In the genomic region with DNA sequence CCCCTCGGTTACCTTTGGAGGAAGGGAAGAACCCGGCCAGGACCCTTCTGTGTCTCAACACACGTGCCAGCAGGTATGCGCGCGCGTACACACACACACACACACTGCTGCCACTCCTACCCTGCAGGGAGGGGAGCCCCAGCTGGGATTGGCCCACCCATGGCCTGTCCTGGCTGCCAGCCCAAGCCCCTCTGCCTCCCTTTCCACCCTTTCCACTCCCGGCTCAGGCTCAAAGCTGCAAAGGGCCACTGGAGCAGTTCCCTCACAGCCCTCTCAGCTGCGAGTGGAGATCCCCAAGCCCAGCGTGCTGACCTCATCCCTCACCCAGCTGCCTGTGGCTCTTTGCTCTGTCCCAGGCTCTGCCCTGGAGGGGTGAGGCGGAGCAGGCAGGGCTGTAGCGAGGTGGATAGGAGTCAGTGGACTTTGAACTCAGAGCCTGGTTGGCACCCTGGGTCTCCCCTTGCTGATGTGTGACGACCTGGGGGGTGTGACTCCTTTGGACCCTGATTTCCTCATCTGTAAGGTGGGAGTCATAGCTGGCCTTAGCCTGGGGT, we compare ENCODE assay signal across 19 cellular contexts. TPM values are rescaled to one million over a fixed set of nuclear protein-coding genes. Genes with fewer than 3 reads are reported as not detected.
A peak's percentile ranks its signal among the peaks of the same experiment; 100 is the strongest.
DNase-seq lines count a peak whose midpoint lies in the region; ATAC-seq, FAIRE-seq and TF ChIP-seq lines count a peak whose summit lies in the region.
"Had no signal": no experiment of that assay in that cellular context is flagged by ENCODE, and none has a peak within 500 bp of the region (broad histone marks: within the 10 kb centered on the region; RNA-seq: fewer than 3 reads in every experiment).

No MANE protein-coding gene starts in this region.

- H3K56ac ChIP-seq in H1 (replicated peaks; ENCODE audit: insufficient read length, low read depth, low read length): no peak overlapping the region

- H3K4me1 ChIP-seq in H1 (replicated peaks in 1 of 4; ENCODE audit: control insufficient read depth in 3 of 4, insufficient read depth in 4 of 4, low read length in 3 of 4): peaks cover 0 to 16% (median 9%) of the 10 kb centered on the region in 4 experiments; a peak in 5 of 7 replicates
- H3K4me1 ChIP-seq: lower lobe of right lung, right atrium auricular region had no signal

- POLR2A ChIA-PET in H1 (lab: Charles Lee; ENCODE audit: partially characterized antibody): no interaction called here

- no peak for TF ChIP-seq CTCF in H1 (IDR thresholded peaks at IDR 0.05; ENCODE audit: control extremely low read depth in 1 of 3, insufficient read depth in 1 of 3, low read depth in 1 of 3, low read length in 3 of 3)
- no peak for TF ChIP-seq CTCF in D721Med (IDR thresholded peaks at IDR 0.05; ENCODE audit: insufficient read depth, missing control alignments)

- H3K79me1 ChIP-seq in H1 (ENCODE audit: low read depth, low read length): no peaks in the 10 kb centered on the region

- H2BK120ac ChIP-seq in H1 (replicated peaks; ENCODE audit: low read depth, low read length): no peak overlapping the region

- DNase-seq in NCI-H1417 (lab: John Stamatoyannopoulos, UW) (peak in 2 of 3 experiments; percentile 24 to 30), NCI-H1417 treated with DMSO at 0.1 percent for 48 hours (lab: John Stamatoyannopoulos, UW) (no peak), NCI-H1092 (lab: John Stamatoyannopoulos, UW) (peak; percentile 29), H1 (ENCODE audit: low read depth in 1 of 2, low spot score in 2 of 2) (no peak), putamen (ENCODE audit: low spot score) (peak; percentile 40), NAMALWA (ENCODE audit: low spot score) (no peak), D721Med (ENCODE audit: insufficient read length, low spot score) (no peak)
- DNase-seq: activated CD8-positive, alpha-beta memory T cell treated with anti-CD3 and anti-CD28 coated beads for 24 hours; activated effector memory CD4-positive, alpha-beta T cell treated with Interleukin-2 at 50 U/mL for 16 hours; lower lobe of right lung; NCI-H1048; NK-92 treated with Interleukin-12 subunit alpha and Interleukin-12 subunit beta, amount 100 ng/mL, for 24 hours; stimulated activated CD4-positive, alpha-beta T cell treated with anti-CD3 and anti-CD28 coated beads, Interleukin-4, amount 100 ng/mL, for 1 hour had no signal

- no peak overlapping the region for H2AFZ ChIP-seq in H1 (ENCODE audit: low read length)

- no peak overlapping the region for H3K27ac ChIP-seq in H1 (ENCODE audit: low read depth, low read length)
- H3K27ac ChIP-seq: lower lobe of right lung, right atrium auricular region, SK-N-MC had no signal

- H3K14ac ChIP-seq in H1 (ENCODE audit: insufficient read length): no peak overlapping the region

- 90% methylated on average over 8 of the region's 13 CpGs; no CpG with 5 or more reads in 1 of the 2 experiments for WGBS in H1 (ENCODE audit: extremely low coverage in 1 of 2, insufficient coverage in 1 of 2, insufficient read length in 1 of 2, insufficient replicate concordance in 2 of 2, low coverage in 1 of 2, low lambda C conversion rate in 2 of 2, missing lambda C conversion rate in 1 of 2), 2 experiments

- no peak overlapping the region for H3K18ac ChIP-seq in H1 (ENCODE audit: extremely low read depth, low read length)

- no peak overlapping the region for H4K5ac ChIP-seq in H1 (ENCODE audit: insufficient read length, low read depth, low read length)

- TF ChIP-seq POLR2A in H1 (IDR thresholded peaks at IDR 0.05; ENCODE audit: control extremely low read depth in 1 of 2, low read depth in 2 of 2, low read length in 2 of 2): no peak

- no peaks in the 10 kb centered on the region for H3K36me3 ChIP-seq in H1 (ENCODE audit: control insufficient read depth in 2 of 4, insufficient read depth in 4 of 4, low read length in 3 of 4)
- H3K36me3 ChIP-seq: lower lobe of right lung, right atrium auricular region had no signal

- no peaks in the 10 kb centered on the region for H3K9me3 ChIP-seq in H1 (ENCODE audit: insufficient read depth in 2 of 2, low read depth in 1 of 2, low read length in 1 of 2)
- H3K9me3 ChIP-seq: lower lobe of right lung, right atrium auricular region had no signal

- peak overlapping the region; percentile 55 for H4K91ac ChIP-seq in H1 (replicated peaks; ENCODE audit: insufficient read length, low read length)

- H2BK12ac ChIP-seq in H1 (ENCODE audit: low read depth, low read length): no peak overlapping the region

- CTCF ChIA-PET in H1 (lab: Charles Lee; ENCODE audit: partially characterized antibody): interaction anchor here (0.8 to 1.5 kb wide), 5 partner anchors 10 to 37 kb away, joined by 3 to 11 read pairs (median 3); no protein-coding TSS in a partner anchor

- no peak for TF ChIP-seq RAD21 in H1 (IDR thresholded peaks at IDR 0.05 in 1 of 2, conservative IDR thresholded peaks at IDR 0.05 in 1 of 2; ENCODE audit: low read depth in 2 of 2, low read length in 2 of 2)

- H3K23me2 ChIP-seq in H1 (ENCODE audit: low read depth, low read length): no peaks in the 10 kb centered on the region

- H2AK5ac ChIP-seq in H1 (ENCODE audit: low read depth, low read length): no peak overlapping the region

- H4K8ac ChIP-seq in H1 (ENCODE audit: extremely low read depth, insufficient read depth, low read length): no peak overlapping the region; the same call in 1 of the 2 replicates

- FAIRE-seq in H1 (lab: Jason Lieb, UNC) (no peak), D721Med (lab: Jason Lieb, UNC) (no peak)

- TF ChIP-seq EP300 in H1 (IDR thresholded peaks at IDR 0.05; ENCODE audit: borderline replicate concordance in 1 of 2, low read depth in 2 of 2, low read length in 2 of 2): no peak

- H2BK5ac ChIP-seq in H1 (ENCODE audit: low read depth, low read length): no peak overlapping the region

- H3K4ac ChIP-seq in H1 (replicated peaks; ENCODE audit: insufficient read length, low read depth, low read length): no peak overlapping the region

- no peak overlapping the region for H3K23ac ChIP-seq in H1 (ENCODE audit: insufficient read length)

- H2BK15ac ChIP-seq in H1 (ENCODE audit: low read length): 0 out of 2 replicates have a peak overlapping the region, but pooled peaks have one; percentile 29

- no peak overlapping the region for H3K4me3 ChIP-seq in H1 (ENCODE audit: extremely low read depth in 1 of 4, insufficient read depth in 2 of 4, low read depth in 3 of 4, low read length in 4 of 4)
- H3K4me3 ChIP-seq: lower lobe of right lung, right atrium auricular region, SK-N-MC had no signal

- H3K27me3 ChIP-seq in H1 (replicated peaks in 1 of 4; ENCODE audit: control insufficient read depth in 3 of 4, extremely low read depth in 1 of 4, insufficient read depth in 3 of 4, low read length in 3 of 4): no peaks in the 10 kb centered on the region; a peak in 1 of 7 replicates
- H3K27me3 ChIP-seq: right atrium auricular region had no signal

- ATAC-seq in GM19397 (IDR thresholded peaks at IDR 0.05; ENCODE audit: unreplicated experiment): no peak
- ATAC-seq: natural killer cell treated with Interleukin-12 subunit alpha and Interleukin-12 subunit beta and Interleukin-15 and Interleukin-18, amount 100 ng/mL, for 72 hours had no signal

- no peaks in the 10 kb centered on the region for H4K20me1 ChIP-seq in H1 (replicated peaks in 1 of 2; ENCODE audit: control insufficient read depth in 1 of 2, insufficient read depth in 2 of 2, low read length in 2 of 2)

- no peaks in the 10 kb centered on the region for H3K79me2 ChIP-seq in H1 (ENCODE audit: control insufficient read depth in 1 of 2, insufficient read depth in 2 of 2, low read length in 2 of 2)

- no peak overlapping the region for H3K4me2 ChIP-seq in H1 (ENCODE audit: insufficient read depth in 1 of 2, low read depth in 2 of 2, low read length in 2 of 2)

- 0 out of 2 replicates have a peak overlapping the region, but pooled peaks have one; percentile 34 for H2BK20ac ChIP-seq in H1 (ENCODE audit: low read length)

- no peak overlapping the region for H3K9ac ChIP-seq in H1 (replicated peaks in 1 of 4; ENCODE audit: extremely low read depth in 1 of 4, low read depth in 3 of 4, low read length in 3 of 4)

TF ChIP-seq in H1, 55 proteins besides CTCF, POLR2A, EP300 and RAD21 (continues in another document):
- TF ChIP-seq RNF2 (IDR thresholded peaks at IDR 0.05; ENCODE audit: borderline replicate concordance, low read depth, low read length, missing control alignments, poor library complexity, severe bottlenecking): no peak
- no peak for TF ChIP-seq TCF12 (IDR thresholded peaks at IDR 0.05; ENCODE audit: low read depth, low read length)
- TF ChIP-seq NRF1 (IDR thresholded peaks at IDR 0.05; ENCODE audit: low read depth, low read length): no peak
- no peak for TF ChIP-seq CEBPB (IDR thresholded peaks at IDR 0.05; ENCODE audit: low read depth, low read length)

RNA-seq across cellular contexts. Expression of gene KIF19, which starts 14.5 kb away (rescaled TPM):
- 0.36 and 0.52 TPM in 2 replicates for total RNA-seq in H1 (2021; fragmentation: NEBNext Ultra II Directional; extraction: Animal tissue kit (Norgen Biotek cat#: 25700))
- 0.77 and 1.4 TPM in 2 replicates for polyA plus RNA-seq in H1 (2011; rRNA removed)
- 1.1 TPM for polyA plus RNA-seq in H1 (2011; cell fraction: cytosol; rRNA removed)
- polyA plus RNA-seq in H1 (2011; cell fraction: nucleus; rRNA removed): 2.4 TPM
- polyA plus RNA-seq in H1 (2012, experiment 1 of 2): 0.29 to 0.87 TPM (median 0.66 TPM) in 4 replicates
- 0.20 TPM for polyA plus RNA-seq in H1 (2012, experiment 2 of 2)
- polyA plus RNA-seq in H1 (2013, experiment 1 of 2): 0.18 TPM
- polyA plus RNA-seq in H1 (2013, experiment 2 of 2): 0.22 TPM
- 0.79 and 1.0 TPM in 2 replicates for polyA minus RNA-seq in H1 (2011; rRNA and poly(A)+ RNA removed)
- polyA minus RNA-seq in H1 (2011; cell fraction: cytosol; rRNA and poly(A)+ RNA removed): 0.73 TPM
- 1.7 TPM for polyA minus RNA-seq in H1 (2011; cell fraction: nucleus; rRNA and poly(A)+ RNA removed)
- total RNA-seq: A172, H4 had no signal

RNA-seq across cellular contexts. Expression of gene BTBD17, which starts 21.1 kb away (rescaled TPM):
- 7.0 and 7.8 TPM in 2 replicates for total RNA-seq in H1 (2021; fragmentation: NEBNext Ultra II Directional; extraction: Animal tissue kit (Norgen Biotek cat#: 25700))
- polyA plus RNA-seq in H1 (2011; rRNA removed): 14.8 and 17.0 TPM in 2 replicates
- 12.3 TPM for polyA plus RNA-seq in H1 (2011; cell fraction: cytosol; rRNA removed)
- polyA plus RNA-seq in H1 (2011; cell fraction: nucleus; rRNA removed): 9.5 TPM
- polyA plus RNA-seq in H1 (2012, experiment 1 of 2): 4.6 to 11.2 TPM (median 8.7 TPM) in 4 replicates
- polyA plus RNA-seq in H1 (2012, experiment 2 of 2): 6.9 TPM
- 7.9 TPM for polyA plus RNA-seq in H1 (2013, experiment 1 of 2)
- 8.0 TPM for polyA plus RNA-seq in H1 (2013, experiment 2 of 2)
- 1.8 and 3.4 TPM in 2 replicates for polyA minus RNA-seq in H1 (2011; rRNA and poly(A)+ RNA removed)
- polyA minus RNA-seq in H1 (2011; cell fraction: cytosol; rRNA and poly(A)+ RNA removed): 8.6 TPM
- polyA minus RNA-seq in H1 (2011; cell fraction: nucleus; rRNA and poly(A)+ RNA removed): 9.2 TPM
- total RNA-seq: A172; H4; lower lobe of right lung; natural killer cell treated with Interleukin-12 subunit alpha and Interleukin-12 subunit beta and Interleukin-15 and Interleukin-18, amount 100 ng/mL, for 72 hours; right atrium auricular region had no signal

RNA-seq across cellular contexts. Expression of gene GPR142, which starts 26.8 kb away (rescaled TPM):
- total RNA-seq in H1 (2021; fragmentation: NEBNext Ultra II Directional; extraction: Animal tissue kit (Norgen Biotek cat#: 25700)): not detected in 2 replicates
- polyA plus RNA-seq in H1 (2011; rRNA removed): 0.05 and 0.11 TPM in 2 replicates
- 0.13 TPM for polyA plus RNA-seq in H1 (2011; cell fraction: cytosol; rRNA removed)
- 0.17 TPM for polyA plus RNA-seq in H1 (2011; cell fraction: nucleus; rRNA removed)
- 0.11 TPM in 1 of 4 replicates, not detected in the others for polyA plus RNA-seq in H1 (2012, experiment 1 of 2)
- polyA plus RNA-seq in H1 (2012, experiment 2 of 2): not detected
- not detected for polyA plus RNA-seq in H1 (2013, experiment 1 of 2)
- not detected for polyA plus RNA-seq in H1 (2013, experiment 2 of 2)
- polyA minus RNA-seq in H1 (2011; rRNA and poly(A)+ RNA removed): 0.20 TPM in 1 of 2 replicates, not detected in the other
- not detected for polyA minus RNA-seq in H1 (2011; cell fraction: cytosol; rRNA and poly(A)+ RNA removed)
- polyA minus RNA-seq in H1 (2011; cell fraction: nucleus; rRNA and poly(A)+ RNA removed): not detected
- total RNA-seq: A172; H4; lower lobe of right lung; natural killer cell treated with Interleukin-12 subunit alpha and Interleukin-12 subunit beta and Interleukin-15 and Interleukin-18, amount 100 ng/mL, for 72 hours; right atrium auricular region had no signal

Comparison
In these comparisons a context has a peak if more than half of its experiments do, and no peak if none do; other contexts are left out.
1. DNase-seq: peak in NCI-H1417 (2 of 3), NCI-H1092 (single experiment) and putamen (single experiment); none in NCI-H1417 treated with DMSO at 0.1 percent for 48 hours (single experiment), H1 (0 of 2), NAMALWA (single experiment) and D721Med (single experiment).